ENCODE assay signal across 9 cellular contexts in the genomic region with DNA sequence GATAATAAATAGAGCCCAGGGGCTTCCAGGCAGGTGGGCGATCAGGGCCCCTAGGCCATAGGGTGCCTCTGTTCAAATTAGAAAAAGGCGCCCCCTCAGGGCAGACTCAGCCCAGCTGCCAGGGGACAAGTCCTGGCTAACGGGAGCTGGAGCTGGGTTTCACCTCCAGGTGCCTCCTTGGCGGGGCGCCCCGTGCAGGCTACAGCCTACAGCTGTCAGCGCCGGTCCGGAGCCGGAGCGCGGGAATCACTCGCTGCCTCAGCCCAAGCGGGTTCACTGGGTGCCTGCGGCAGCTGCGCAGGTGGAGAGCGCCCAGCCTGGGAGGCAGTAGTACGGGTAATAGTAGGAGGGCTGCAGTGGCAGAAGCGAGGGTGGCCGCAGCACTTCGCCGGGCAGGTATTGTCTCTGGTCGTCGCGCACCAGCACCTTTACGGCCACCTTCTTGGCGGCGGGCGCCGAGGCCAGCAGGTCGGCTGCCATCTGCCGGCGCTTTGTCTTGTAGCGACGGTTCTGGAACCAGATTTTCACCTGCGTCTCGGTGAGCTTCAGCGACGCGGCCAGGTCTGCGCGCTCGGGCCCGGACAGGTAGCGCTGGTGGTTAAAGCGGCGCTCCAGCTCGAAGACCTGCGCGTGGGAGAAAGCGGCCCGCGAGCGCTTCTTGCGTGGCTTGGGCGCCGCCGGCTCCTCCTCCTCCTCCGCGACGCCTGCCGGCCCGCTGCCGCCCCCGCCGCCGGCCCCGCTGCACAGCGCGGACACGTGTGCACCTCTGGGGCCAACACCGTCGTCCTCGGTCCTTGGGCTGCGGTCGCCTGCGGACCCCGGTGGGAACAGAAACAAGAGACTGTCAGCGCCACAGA. TPM values are rescaled to one million over a fixed set of nuclear protein-coding genes. Genes with fewer than 3 reads are reported as not detected.
DNase-seq lines count a peak whose midpoint lies in the region; ATAC-seq, FAIRE-seq and TF ChIP-seq lines count a peak whose summit lies in the region.
"Had no signal": no experiment of that assay in that cellular context is flagged by ENCODE, and none has a peak within 500 bp of the region (broad histone marks: within the 10 kb centered on the region; RNA-seq: fewer than 3 reads in every experiment).

No MANE protein-coding gene starts in this region.

- H3K4me1 ChIP-seq in left ventricle myocardium inferior = peaks cover 60% of the 10 kb centered on the region

- H3K27ac Mint-ChIP-seq in T-helper 17 cell = no peak overlapping the region
- H3K27ac Mint-ChIP-seq in stimulated activated naive B cell treated with anti-CD40 and anti-IgM and Interleukin-4, amounts not matched to agents 10 μg/mL and 1 μg/mL and 100 μg/mL, for 72 hours = peak overlapping the region; percentile 88

- peak overlapping the region; percentile 52 for H3K4me3 ChIP-seq in left ventricle myocardium inferior

- peaks cover 100% of the 10 kb centered on the region for H3K27me3 ChIP-seq in left ventricle myocardium inferior (ENCODE audit: low read depth)

- H3K36me3 Mint-ChIP-seq in T-helper 17 cell (ENCODE audit: low read depth) = peaks cover 10% of the 10 kb centered on the region
- peaks cover 8 to 25% of the 10 kb centered on the region in 2 donors for H3K36me3 Mint-ChIP-seq in stimulated activated naive B cell treated with anti-CD40 and anti-IgM and Interleukin-4, amounts not matched to agents 10 μg/mL and 1 μg/mL and 100 μg/mL, for 72 hours

- peaks cover 78% of the 10 kb centered on the region for H3K27me3 Mint-ChIP-seq in T-helper 17 cell
- peaks cover 67 to 81% of the 10 kb centered on the region in 2 donors for H3K27me3 Mint-ChIP-seq in stimulated activated naive B cell treated with anti-CD40 and anti-IgM and Interleukin-4, amounts not matched to agents 10 μg/mL and 1 μg/mL and 100 μg/mL, for 72 hours

- intact Hi-C loops in left ventricle myocardium inferior (cut with micrococcal nuclease) = no loop called here

- peak overlapping the region; percentile 76 for H3K4me3 Mint-ChIP-seq in T-helper 17 cell
- peak overlapping the region; percentile 36 to 39 for H3K4me3 Mint-ChIP-seq in stimulated activated naive B cell treated with anti-CD40 and anti-IgM and Interleukin-4, amounts not matched to agents 10 μg/mL and 1 μg/mL and 100 μg/mL, for 72 hours

- peaks cover 20% of the 10 kb centered on the region for H3K4me1 Mint-ChIP-seq in T-helper 17 cell
- H3K4me1 Mint-ChIP-seq in stimulated activated naive B cell treated with anti-CD40 and anti-IgM and Interleukin-4, amounts not matched to agents 10 μg/mL and 1 μg/mL and 100 μg/mL, for 72 hours = peaks cover 27 to 58% of the 10 kb centered on the region in 2 donors

- FAIRE-seq in HTR-8/SVneo (lab: Jason Lieb, UNC) = no peak

- H3K9me3 Mint-ChIP-seq in stimulated activated naive B cell treated with anti-CD40 and anti-IgM and Interleukin-4, amounts not matched to agents 10 μg/mL and 1 μg/mL and 100 μg/mL, for 72 hours = peaks cover 5 to 13% of the 10 kb centered on the region in 2 donors

- peak; percentile 49 for ATAC-seq in T-helper 17 cell
- ATAC-seq in stimulated activated naive B cell treated with anti-CD40 and anti-IgM and Interleukin-4, amounts not matched to agents 10 μg/mL and 1 μg/mL and 100 μg/mL, for 72 hours (replicated peaks) = peak in 1 of 2 donors; percentile 30
- no peak for ATAC-seq in HG02588 (IDR thresholded peaks at IDR 0.05; ENCODE audit: unreplicated experiment)

- DNase-seq in stimulated activated CD4-positive, alpha-beta T cell treated with anti-CD3 and anti-CD28 coated beads, Interleukin-4, amount 100 ng/mL, for 24 hours = peak; percentile 33
- DNase-seq in stimulated activated CD4-positive, alpha-beta T cell treated with anti-CD3 and anti-CD28 coated beads, Interleukin-1b, Interleukin-23, amount 100 ng/mL, for 48 hours = no peak
- peak in 1 of 3 donors; percentile 27 for DNase-seq in T-helper 17 cell
- no peak for DNase-seq in left ventricle myocardium inferior
- no peak for DNase-seq in stimulated activated naive B cell treated with anti-CD40 and anti-IgM and Interleukin-4, amounts not matched to agents 10 μg/mL and 1 μg/mL and 100 μg/mL, for 72 hours
- DNase-seq in HTR-8/SVneo (ENCODE audit: insufficient read length, low spot score) = no peak
- DNase-seq in HCEC 1CT = no peak

- no peaks in the 10 kb centered on the region for H3K36me3 ChIP-seq in left ventricle myocardium inferior

- no peak overlapping the region for H3K27ac ChIP-seq in left ventricle myocardium inferior (replicated peaks)

- peak; percentile 54 for TF ChIP-seq CTCF in left ventricle myocardium inferior (IDR thresholded peaks at IDR 0.05; ENCODE audit: borderline replicate concordance)

- H3K9me3 ChIP-seq in T-helper 17 cell (ENCODE audit: control insufficient read depth, low read length, poor library complexity, severe bottlenecking) (peaks cover 9% of the 10 kb centered on the region), left ventricle myocardium inferior (replicated peaks) (no peaks in the 10 kb centered on the region)

RNA-seq across cellular contexts. Expression of gene NKX3-2, which starts 2.4 kb away (rescaled TPM):
- not detected for total RNA-seq in T-helper 17 cell
- not detected for total RNA-seq in left ventricle myocardium inferior
- total RNA-seq: activated CD8-positive, alpha-beta memory T cell treated with anti-CD3 and anti-CD28 coated beads for 36 hours had no signal

RNA-seq across cellular contexts. Expression of gene RAB28, which starts 57.8 kb away (rescaled TPM):
- 1 to 10 TPM; 8.4 to 8.9 TPM for total RNA-seq in T-helper 17 cell
- 25.9 TPM for total RNA-seq in left ventricle myocardium inferior
